Comparison of ENCODE assay signal across 2 cellular contexts in the genomic region with DNA sequence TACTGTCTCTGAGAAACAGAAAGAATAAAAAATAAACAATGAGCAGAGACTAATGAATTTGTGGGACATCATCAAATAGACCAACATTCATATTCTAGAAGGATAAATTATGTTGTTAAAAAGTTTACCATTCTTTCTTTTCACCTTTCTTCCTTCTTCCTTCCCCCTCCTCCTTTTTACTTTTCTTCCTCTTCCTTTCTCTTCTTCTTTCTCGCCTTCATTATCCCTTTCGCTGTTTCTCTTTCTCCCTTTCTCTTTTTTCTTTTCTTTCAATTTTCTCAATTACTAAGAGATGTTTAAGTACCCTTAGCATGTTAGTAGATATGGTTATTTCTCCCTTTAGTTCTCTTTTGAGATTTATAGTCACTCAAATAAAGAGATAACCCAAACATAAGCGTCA.
A peak's percentile ranks its signal among the peaks of the same experiment; 100 is the strongest.
DNase-seq lines count a peak whose midpoint lies in the region; TF ChIP-seq lines count a peak whose summit lies in the region.
"Not testable (repeated sequence)": the region's sequence is repeated elsewhere in the genome, so short reads cannot be mapped to it uniquely, and the experiment has no call there.

No MANE protein-coding gene starts in this region.

- CTCF ChIA-PET in HEK293 (lab: Yijun Ruan, JAX); OCI-LY7 (lab: Charles Lee; ENCODE audit: unreplicated experiment): not testable (repeated sequence)

- H4K20me1 ChIP-seq in OCI-LY7 (ENCODE audit: insufficient read depth, low read length) = not testable (repeated sequence)

- H3K9me2 ChIP-seq in OCI-LY7 (ENCODE audit: insufficient read depth, low read length) = not testable (repeated sequence)

- POLR2A ChIA-PET in HEK293 (lab: Yijun Ruan, JAX); OCI-LY7 (lab: Charles Lee): not testable (repeated sequence)

- H3K36me3 ChIP-seq in HEK293 (ENCODE audit: control insufficient read depth in 2 of 2, insufficient read depth in 1 of 2, low read length in 2 of 2); OCI-LY7 (ENCODE audit: insufficient read depth, low read length): not testable (repeated sequence)

- TF ChIP-seq CTCF in HEK293 (tag by site-specific recombination; IDR thresholded peaks at IDR 0.05); OCI-LY7 (conservative IDR thresholded peaks at IDR 0.05; ENCODE audit: low read length): not testable (repeated sequence)

- not testable (repeated sequence) for H3K4me1 ChIP-seq in HEK293 (ENCODE audit: control insufficient read depth, insufficient read depth, low read length); OCI-LY7 (ENCODE audit: insufficient read depth, low read length, poor library complexity, severe bottlenecking)

- not testable (repeated sequence) for H3K9me3 ChIP-seq in HEK293 (ENCODE audit: control insufficient read depth, insufficient read depth, low read depth, low read length); OCI-LY7 (ENCODE audit: low read length)

- H3K79me2 ChIP-seq in OCI-LY7 (ENCODE audit: insufficient read depth, low read depth, low read length) = not testable (repeated sequence)

- not testable (repeated sequence) for H3K4me2 ChIP-seq in OCI-LY7 (ENCODE audit: low read length)

- intact Hi-C loops in OCI-LY7 (cut with micrococcal nuclease; ENCODE audit: unreplicated experiment) = not testable (repeated sequence)

- DNase-seq in OCI-LY7 (ENCODE audit: low spot score) = not testable (repeated sequence)

- not testable (repeated sequence) for H3K27ac ChIP-seq in HEK293 (ENCODE audit: extremely low read depth, low read depth, low read length); OCI-LY7 (ENCODE audit: low read depth, low read length, poor library complexity, severe bottlenecking)

- H2AFZ ChIP-seq in OCI-LY7 (ENCODE audit: low read length) = not testable (repeated sequence)

- TSS peak; percentile 56 for BruUV-seq in OCI-LY7 (replicated peaks; lab: Mats Ljungman, UMichigan)

- not testable (repeated sequence) for H3K4me3 ChIP-seq in HEK293 (ENCODE audit: low read depth, low read length); OCI-LY7 (ENCODE audit: low read depth, low read length, poor library complexity, severe bottlenecking)

TF ChIP-seq in HEK293, 187 proteins besides CTCF, POLR2A, EP300 and RAD21:
- TF ChIP-seq PRDM1 (tag by site-specific recombination; IDR thresholded peaks at IDR 0.05) (peak; percentile 99), ZNF366 (tag by site-specific recombination; conservative IDR thresholded peaks at IDR 0.05) (peak; percentile 63; the same call in 1 of the 2 replicates)
